In genomic region chr19:7542556-7543348, GRCh38 we compare ENCODE assay signal across 1 cellular context.
TF ChIP-seq lines count a peak whose summit lies in the region.

No MANE protein-coding gene starts in this region.

TF ChIP-seq in K562, 482 proteins besides CTCF, POLR2A, EP300 and RAD21:
- no peak for TF ChIP-seq ZBTB1 (CRISPR knock-in tag; IDR thresholded peaks at IDR 0.05; ENCODE audit: borderline replicate concordance, low read depth)
- no peak for TF ChIP-seq RHOXF2B (CRISPR knock-in tag; conservative IDR thresholded peaks at IDR 0.05)
- TF ChIP-seq NR2C2 (CRISPR knock-in tag; IDR thresholded peaks at IDR 0.05), result no peak
- 0 out of 2 replicates have a peak, but pooled peaks have one; percentile 13 for TF ChIP-seq NR2C2 (tag; IDR thresholded peaks at IDR 0.05)
